In the genomic region with DNA sequence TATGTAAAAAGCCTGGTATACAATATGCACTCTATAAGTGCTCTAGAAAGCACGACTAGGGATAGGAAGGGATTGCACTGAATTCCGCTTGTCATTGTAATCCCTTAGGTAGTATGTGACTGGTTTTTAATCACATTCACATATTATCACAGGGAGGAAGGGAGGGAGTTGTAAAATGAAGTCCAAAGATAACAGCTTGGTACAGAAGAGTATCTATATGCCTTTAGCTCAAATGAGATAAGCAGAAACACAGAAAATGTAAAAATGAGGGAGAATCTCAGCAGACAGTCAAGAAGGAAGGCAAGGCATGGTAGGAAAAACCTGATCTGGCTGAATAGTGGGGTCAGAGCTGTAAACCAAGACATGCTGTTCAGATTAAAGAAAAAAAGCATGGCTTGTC, we compare ENCODE assay signal across 19 cellular contexts.
"Had no signal": no experiment of that assay in that cellular context is flagged by ENCODE, and none has a peak within 500 bp of the region (broad histone marks: within the 10 kb centered on the region; RNA-seq: fewer than 3 reads in every experiment).

No MANE protein-coding gene starts in this region.

- H2AFZ ChIP-seq: hepatocyte had no signal

- H3K4me2 ChIP-seq: hepatocyte had no signal

- H3K27ac ChIP-seq: cardiac muscle cell, epithelial cell of prostate, foreskin keratinocyte, hepatocyte, sigmoid colon, testis had no signal

- H3K27ac Mint-ChIP-seq: activated CD4-positive, alpha-beta T cell treated with anti-CD3 and anti-CD28 coated beads, Interleukin-2, amount 10 ng/mL, durations not matched to agents 24 days and 14 days; activated CD8-positive, alpha-beta T cell treated with anti-CD3 and anti-CD28 coated beads, Interleukin-2, amount 10 ng/mL, durations not matched to agents 7 days and 5 days; nephron progenitor cell; stimulated activated effector memory CD8-positive, alpha-beta T cell treated with anti-CD3 and anti-CD28 coated beads, Interleukin-12 subunit alpha, Interleukin-12 subunit beta, amount 100 ng/mL, for 72 hours; type B pancreatic cell had no signal

- H3K4me1 ChIP-seq: foreskin keratinocyte, testis had no signal

- ATAC-seq: activated CD8-positive, alpha-beta T cell treated with anti-CD3 and anti-CD28 coated beads, Interleukin-2, amount 10 ng/mL, durations not matched to agents 7 days and 5 days; activated T-cell treated with anti-CD3 and anti-CD28 coated beads, Interleukin-2, amount 50 U/mL, for 4 hours; foreskin keratinocyte; stimulated activated effector memory CD8-positive, alpha-beta T cell treated with anti-CD3 and anti-CD28 coated beads, Interleukin-12 subunit alpha, Interleukin-12 subunit beta, amount 100 ng/mL, for 72 hours had no signal

- H3K36me3 ChIP-seq: cardiac muscle cell, sigmoid colon had no signal

- H3K27me3 Mint-ChIP-seq: activated CD4-positive, alpha-beta T cell treated with anti-CD3 and anti-CD28 coated beads, Interleukin-2, amount 10 ng/mL, durations not matched to agents 24 days and 14 days; type B pancreatic cell had no signal

- H3K4me3 Mint-ChIP-seq: activated CD4-positive, alpha-beta T cell treated with anti-CD3 and anti-CD28 coated beads, Interleukin-2, amount 10 ng/mL, durations not matched to agents 24 days and 14 days; activated CD8-positive, alpha-beta T cell treated with anti-CD3 and anti-CD28 coated beads, Interleukin-2, amount 10 ng/mL, durations not matched to agents 7 days and 5 days; activated T-cell treated with anti-CD3 and anti-CD28 coated beads, Interleukin-2, amount 50 U/mL, for 4 hours; nephron progenitor cell; stimulated activated effector memory CD8-positive, alpha-beta T cell treated with anti-CD3 and anti-CD28 coated beads, Interleukin-12 subunit alpha, Interleukin-12 subunit beta, amount 100 ng/mL, for 72 hours; type B pancreatic cell had no signal

- H3K9me3 Mint-ChIP-seq: activated CD4-positive, alpha-beta T cell treated with anti-CD3 and anti-CD28 coated beads, Interleukin-2, amount 10 ng/mL, durations not matched to agents 24 days and 14 days had no signal

- DNase-seq: activated CD4-positive, alpha-beta T cell treated with anti-CD3 and anti-CD28 coated beads, Interleukin-2, amount 10 ng/mL, durations not matched to agents 24 days and 14 days; activated CD8-positive, alpha-beta memory T cell treated with anti-CD3 and anti-CD28 coated beads, Interleukin-2, amount 50 U/mL, for 4 hours; activated CD8-positive, alpha-beta T cell treated with anti-CD3 and anti-CD28 coated beads, Interleukin-2, amount 10 ng/mL, durations not matched to agents 7 days and 5 days; activated effector memory CD4-positive, alpha-beta T cell treated with Interleukin-2 at 50 U/mL for 16 hours; activated naive CD4-positive, alpha-beta T cell treated with anti-CD3 and anti-CD28 coated beads, Interleukin-2, amount 50 U/mL, for 16 hours; activated T-cell treated with anti-CD3 and anti-CD28 coated beads, Interleukin-2, amount 50 U/mL, for 4 hours; foreskin keratinocyte; nephron progenitor cell; nucleus accumbens; posterior cingulate gyrus; sigmoid colon; stimulated activated CD4-positive, alpha-beta T cell treated with anti-CD3 and anti-CD28 coated beads, Interleukin-4, amount 100 ng/mL, for 24 hours; T-helper 2 cell; testis had no signal

- H3K9me3 ChIP-seq: testis had no signal

- H3K27me3 ChIP-seq: cardiac muscle cell, foreskin keratinocyte, hepatocyte, sigmoid colon, testis had no signal

- H3K4me3 ChIP-seq: cardiac muscle cell, hepatocyte, sigmoid colon, testis had no signal
